In the genomic region with DNA sequence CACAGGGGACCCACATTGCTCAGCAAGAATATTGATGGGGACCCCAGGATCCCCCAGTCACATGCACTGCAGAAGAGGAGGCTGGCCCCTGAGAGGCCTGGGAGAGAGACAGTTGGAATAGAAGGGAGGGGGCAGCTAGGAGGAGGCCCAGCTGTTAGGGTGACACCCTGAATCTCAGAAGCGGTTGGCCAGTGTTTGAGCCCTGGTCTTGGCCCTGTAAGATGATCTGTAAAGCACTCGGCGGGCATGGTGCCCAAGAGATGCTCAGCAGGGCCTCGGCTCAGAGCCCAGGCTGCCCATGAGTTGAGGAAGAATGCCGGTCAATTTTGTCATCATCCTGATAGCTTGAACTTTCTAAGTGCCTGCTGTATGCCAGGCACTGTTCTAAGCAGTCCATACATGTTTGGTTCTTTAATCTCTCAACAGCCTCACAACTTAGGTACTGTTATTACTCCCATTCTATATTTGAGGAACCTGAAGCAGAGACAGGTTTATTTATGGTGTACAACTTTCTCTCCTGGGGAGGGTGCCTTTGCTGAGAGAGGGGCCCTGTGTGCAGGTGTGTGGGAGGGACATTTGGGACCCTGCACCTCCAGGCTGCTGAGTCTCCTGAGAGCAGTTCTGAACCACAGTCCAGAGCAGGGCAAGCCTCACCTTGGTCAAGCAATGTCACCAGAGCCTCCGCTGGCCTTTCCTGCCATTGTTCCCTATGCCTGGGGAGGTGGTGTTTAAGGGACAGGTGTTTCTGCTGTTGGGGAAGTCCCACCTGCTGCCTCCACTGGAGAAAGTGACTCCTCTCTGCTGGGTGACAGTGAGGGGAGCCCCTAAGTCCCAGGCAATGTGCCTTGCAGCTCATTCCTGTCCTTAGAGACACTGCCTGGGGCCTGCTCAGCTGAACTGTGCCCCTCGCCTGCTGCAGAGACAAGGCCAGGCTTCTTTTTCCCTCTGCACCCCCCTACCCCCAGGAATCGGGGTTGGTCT, we compare ENCODE assay signal across 10 cellular contexts. TPM values are rescaled to one million over a fixed set of nuclear protein-coding genes. Genes with fewer than 3 reads are reported as not detected.
DNase-seq lines count a peak whose midpoint lies in the region; TF ChIP-seq lines count a peak whose summit lies in the region.
"Had no signal": no experiment of that assay in that cellular context is flagged by ENCODE, and none has a peak within 500 bp of the region (broad histone marks: within the 10 kb centered on the region; RNA-seq: fewer than 3 reads in every experiment).

No MANE protein-coding gene starts in this region.

- H3K36me3 ChIP-seq in OCI-LY7 (ENCODE audit: insufficient read depth, low read length), result peaks cover 44% of the 10 kb centered on the region; the same call in 1 of the 2 replicates

- BruUV-seq in OCI-LY7 (replicated peaks; lab: Mats Ljungman, UMichigan), result no TSS peak

- no peaks in the 10 kb centered on the region for H3K9me3 ChIP-seq in OCI-LY7 (ENCODE audit: low read length)
- H3K9me3 ChIP-seq: heart left ventricle had no signal

- intact Hi-C loops in OCI-LY7 (cut with micrococcal nuclease; ENCODE audit: unreplicated experiment), result loop anchor here (2.0 kb wide), 1 partner anchor 48 kb away; no protein-coding TSS in a partner anchor

- TF ChIP-seq CTCF in GM10266 (IDR thresholded peaks at IDR 0.05; ENCODE audit: control insufficient read depth, insufficient read depth, low read depth, missing control alignments) (no peak), OCI-LY7 (conservative IDR thresholded peaks at IDR 0.05; ENCODE audit: low read length) (no peak), astrocyte of the spinal cord (IDR thresholded peaks at IDR 0.05; ENCODE audit: low read depth, low read length) (no peak)

- peaks cover 100% of the 10 kb centered on the region for H3K4me1 ChIP-seq in OCI-LY7 (ENCODE audit: insufficient read depth, low read length, poor library complexity, severe bottlenecking)

- in situ Hi-C loops in astrocyte of the spinal cord (cut with HindIII; ENCODE audit: low sequenced_read_pairs), result no loop called here

- POLR2A ChIA-PET in OCI-LY7 (lab: Charles Lee), result interaction anchor here (1.0 to 3.0 kb wide), 7 partner anchors 13 to 48 kb away, joined by 4 to 13 read pairs (median 5); partner anchors contain the start of gene SLC6A6

- H3K27ac ChIP-seq in OCI-LY7 (ENCODE audit: low read depth, low read length, poor library complexity, severe bottlenecking), result peak overlapping the region; percentile 90

- no peaks in the 10 kb centered on the region for H3K9me2 ChIP-seq in OCI-LY7 (ENCODE audit: insufficient read depth, low read length)

- peak overlapping the region; percentile 28 for H3K4me3 ChIP-seq in OCI-LY7 (ENCODE audit: low read depth, low read length, poor library complexity, severe bottlenecking)
- no peak overlapping the region for H3K4me3 ChIP-seq in astrocyte of the spinal cord (ENCODE audit: low read depth, low read length)
- H3K4me3 ChIP-seq: heart left ventricle had no signal

- H3K4me2 ChIP-seq in OCI-LY7 (ENCODE audit: low read length), result peak overlapping the region; percentile 90

- peaks cover 77% of the 10 kb centered on the region for H3K79me2 ChIP-seq in OCI-LY7 (ENCODE audit: insufficient read depth, low read depth, low read length)

- H4K20me1 ChIP-seq in OCI-LY7 (ENCODE audit: insufficient read depth, low read length), result peaks cover 22% of the 10 kb centered on the region

- DNase-seq in GM10266 (ENCODE audit: extremely low spot score), result peak; percentile 30
- peak; percentile 42 for DNase-seq in OCI-LY7 (ENCODE audit: low spot score)
- peak; percentile 47 for DNase-seq in astrocyte of the spinal cord (ENCODE audit: low read depth, low spot score)
- peak; percentile 59 for DNase-seq in stimulated activated CD4-positive, alpha-beta T cell treated with anti-CD3 and anti-CD28 coated beads, Interleukin-1b, Interleukin-23, amount 100 ng/mL, for 48 hours
- DNase-seq in NCI-H2081 treated with DMSO at 0.1 percent for 48 hours (lab: John Stamatoyannopoulos, UW), result no peak
- DNase-seq in NCI-H524 treated with DMSO at 0.1 percent for 48 hours (lab: John Stamatoyannopoulos, UW), result no peak
- DNase-seq in NCI-H187 treated with DMSO at 0.1 percent for 48 hours (lab: John Stamatoyannopoulos, UW), result no peak
- DNase-seq in NCI-H2107 treated with DMSO at 0.1 percent for 48 hours (lab: John Stamatoyannopoulos, UW; ENCODE audit: unreplicated experiment), result no peak
- DNase-seq: SHP77 treated with DMSO at 0.1 percent for 48 hours had no signal

- CTCF ChIA-PET in OCI-LY7 (lab: Charles Lee; ENCODE audit: unreplicated experiment), result interaction anchor here (0.6 to 1.3 kb wide), 2 partner anchors 23 to 50 kb away, joined by 3 read pairs; no protein-coding TSS in a partner anchor

- no peak overlapping the region for H2AFZ ChIP-seq in OCI-LY7 (ENCODE audit: low read length)

RNA-seq across cellular contexts. Expression of gene SLC6A6, which starts 26.0 kb away (rescaled TPM):
- 36.7 and 43.0 TPM in 2 replicates for total RNA-seq in OCI-LY7 (2014; rRNA removed; shearing (Covaris generic))
- total RNA-seq in OCI-LY7 (2022), result 44.6 and 51.8 TPM in 2 replicates

Comparison
In these comparisons a context has a peak if more than half of its experiments do, and no peak if none do; other contexts are left out.
1. DNase-seq: peak in GM10266 (single experiment), OCI-LY7 (single experiment), astrocyte of the spinal cord (single experiment) and stimulated activated CD4-positive, alpha-beta T cell treated with anti-CD3 and anti-CD28 coated beads, Interleukin-1b, Interleukin-23, amount 100 ng/mL, for 48 hours (single experiment); none in NCI-H2081 treated with DMSO at 0.1 percent for 48 hours (single experiment), NCI-H524 treated with DMSO at 0.1 percent for 48 hours (single experiment), NCI-H187 treated with DMSO at 0.1 percent for 48 hours (single experiment) and NCI-H2107 treated with DMSO at 0.1 percent for 48 hours (single experiment).